Comparison of ENCODE assay signal across 8 cellular contexts in the genomic region with DNA sequence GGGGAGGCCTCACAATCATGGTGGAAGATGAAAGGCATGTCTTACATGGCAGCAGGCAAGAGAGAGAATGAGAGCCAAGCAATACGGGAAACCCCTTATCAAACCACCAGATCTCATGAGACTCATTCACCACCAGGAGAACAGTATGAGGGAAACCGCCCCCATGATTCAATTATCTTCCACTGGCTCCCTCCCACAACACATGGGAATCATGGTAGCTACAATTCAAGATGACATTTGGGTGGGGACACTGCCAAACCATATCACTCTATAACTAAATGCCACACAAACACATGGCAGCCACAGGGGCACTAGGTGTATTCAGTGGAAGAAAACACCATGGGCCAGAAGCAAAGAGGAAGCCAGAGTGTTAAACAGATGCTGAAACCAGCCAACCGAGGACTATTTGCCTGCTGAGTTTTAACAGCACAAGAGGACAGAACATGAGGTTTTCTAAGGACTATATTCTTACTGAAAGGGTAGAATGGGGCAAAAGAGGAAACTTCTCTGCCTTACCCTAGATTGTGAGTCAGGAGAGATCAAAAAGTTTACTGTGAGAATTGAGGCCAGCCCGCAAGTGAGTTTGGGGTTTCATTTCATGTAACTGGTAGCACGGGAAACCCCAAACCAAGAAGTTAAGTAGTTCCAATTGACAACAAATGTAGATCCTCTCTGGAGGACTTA.
DNase-seq lines count a peak whose midpoint lies in the region; ATAC-seq and TF ChIP-seq lines count a peak whose summit lies in the region.

No MANE protein-coding gene starts in this region.

- ATAC-seq in GM21723 (IDR thresholded peaks at IDR 0.05; ENCODE audit: unreplicated experiment): peak; percentile 91

- no peaks in the 10 kb centered on the region for H3K27me3 ChIP-seq in OCI-LY3 (ENCODE audit: low read depth, low read length)
- H3K27me3 ChIP-seq in tibial artery: no peaks in the 10 kb centered on the region

- DNase-seq in EL (peak; percentile 21), amniotic epithelial cell (ENCODE audit: low read depth) (peak; percentile 61), SHP77 treated with DMSO at 0.1 percent for 48 hours (lab: John Stamatoyannopoulos, UW) (no peak), HuH-7 (ENCODE audit: low spot score) (no peak), tibial artery (no peak)
- DNase-seq in NK-92 treated with Interleukin-12 subunit alpha and Interleukin-12 subunit beta, amount 100 ng/mL, for 24 hours (lab: John Stamatoyannopoulos, UW): no peak

- peak overlapping the region; percentile 27; the same call in 1 of the 2 replicates for H3K9ac ChIP-seq in OCI-LY3 (ENCODE audit: low read length)

- intact Hi-C loops in tibial artery (cut with DNase I; ENCODE audit: low total_unique reads): no loop called here

- H3K4me3 ChIP-seq in OCI-LY3 (ENCODE audit: low read length) (peak overlapping the region; percentile 28; the same call in 1 of the 2 replicates), tibial artery (no peak overlapping the region)

- H3K27ac ChIP-seq in OCI-LY3 (ENCODE audit: low read length) (peak overlapping the region; percentile 91), tibial artery (no peak overlapping the region)

- H3K36me3 ChIP-seq in OCI-LY3 (replicated peaks; ENCODE audit: low read depth, low read length) (peaks cover 67% of the 10 kb centered on the region), tibial artery (peaks cover 36 to 84% (median 60%) of the 10 kb centered on the region in 3 donors)

- no peaks in the 10 kb centered on the region for H3K79me2 ChIP-seq in OCI-LY3 (ENCODE audit: low read length)

- H2AFZ ChIP-seq in OCI-LY3 (ENCODE audit: low read depth, low read length): peak overlapping the region; percentile 14; the same call in 1 of the 2 replicates

- H3K4me1 ChIP-seq in OCI-LY3 (ENCODE audit: low read length) (peaks cover 27% of the 10 kb centered on the region), tibial artery (no peaks in the 10 kb centered on the region)

- TF ChIP-seq CTCF in OCI-LY3 (IDR thresholded peaks at IDR 0.05; ENCODE audit: low read depth, low read length) (no peak), tibial artery (IDR thresholded peaks at IDR 0.05) (no peak)

- no peaks in the 10 kb centered on the region for H4K20me1 ChIP-seq in OCI-LY3 (ENCODE audit: insufficient read depth, low read length)

- H3K4me2 ChIP-seq in OCI-LY3 (ENCODE audit: low read length): peak overlapping the region; percentile 47

- H3K9me3 ChIP-seq in OCI-LY3 (ENCODE audit: insufficient read depth, low read length) (peaks cover 27% of the 10 kb centered on the region), tibial artery (no peaks in the 10 kb centered on the region)

Comparison
In these comparisons a context has a peak if more than half of its experiments do, and no peak if none do; other contexts are left out.
1. DNase-seq: peak in EL (single experiment) and amniotic epithelial cell (single experiment); none in SHP77 treated with DMSO at 0.1 percent for 48 hours (single experiment), HuH-7 (single experiment), NK-92 treated with Interleukin-12 subunit alpha and Interleukin-12 subunit beta, amount 100 ng/mL, for 24 hours (single experiment) and tibial artery (0 of 2).